ENCODE assay signal across 19 cellular contexts in genomic region chr12:56164345-56164729, GRCh38. TPM values are rescaled to one million over a fixed set of nuclear protein-coding genes. Genes with fewer than 3 reads are reported as not detected.
DNase-seq lines count a peak whose midpoint lies in the region; ATAC-seq and TF ChIP-seq lines count a peak whose summit lies in the region.
"Had no signal": no experiment of that assay in that cellular context is flagged by ENCODE, and none has a peak within 500 bp of the region (broad histone marks: within the 10 kb centered on the region; RNA-seq: fewer than 3 reads in every experiment).

No MANE protein-coding gene starts in this region.

- H3K27ac ChIP-seq in CD4-positive, CD25-positive, alpha-beta regulatory T cell (ENCODE audit: insufficient read depth, low read length, poor library complexity, severe bottlenecking): no peak overlapping the region
- H3K27ac ChIP-seq: body of pancreas, thoracic aorta had no signal

- H3K36me3 Mint-ChIP-seq in CD4-positive, CD25-positive, alpha-beta regulatory T cell: peaks cover 39% of the 10 kb centered on the region
- peaks cover 48% of the 10 kb centered on the region for H3K36me3 Mint-ChIP-seq in chondrocyte (ENCODE audit: low read depth)
- H3K36me3 Mint-ChIP-seq in naive thymus-derived CD8-positive, alpha-beta T cell: peaks cover 11 to 85% (median 14%) of the 10 kb centered on the region in 3 donors

- no peak for DNase-seq in CD4-positive, CD25-positive, alpha-beta regulatory T cell
- no peak for DNase-seq in chondrocyte (ENCODE audit: low spot score)
- DNase-seq in naive thymus-derived CD8-positive, alpha-beta T cell: no peak
- DNase-seq in stimulated activated CD8-positive, alpha-beta memory T cell treated with anti-CD3 and anti-CD28 coated beads, Interleukin-4, amount 100 ng/mL, for 48 hours: no peak
- DNase-seq in GOT3 (lab: John Stamatoyannopoulos, UW): no peak
- DNase-seq in SHP77 treated with DMSO at 0.1 percent for 48 hours (lab: John Stamatoyannopoulos, UW): no peak
- DNase-seq: activated effector memory CD4-positive, alpha-beta T cell treated with anti-CD3 and anti-CD28 coated beads, Interleukin-2, amount 50 U/mL, for 16 hours; body of pancreas; hypothalamus; KG1; midbrain; NCI-H1092 treated with DMSO at 0.1 percent for 48 hours; NCI-H526 treated with DMSO at 0.1 percent for 48 hours; stimulated activated CD4-positive, alpha-beta T cell treated with anti-CD3 and anti-CD28 coated beads, Interleukin-4, amount 100 ng/mL, for 24 hours; SW 1271 had no signal

- ATAC-seq in CD4-positive, CD25-positive, alpha-beta regulatory T cell (ENCODE audit: low read depth in 2 of 2): no peak
- no peak for ATAC-seq in naive thymus-derived CD8-positive, alpha-beta T cell
- ATAC-seq in GM21717 (IDR thresholded peaks at IDR 0.05; ENCODE audit: unreplicated experiment): no peak
- ATAC-seq: body of pancreas had no signal

- H3K27ac Mint-ChIP-seq in CD4-positive, CD25-positive, alpha-beta regulatory T cell: peak overlapping the region in 2 of 3 donors; percentile 55 to 77
- peak overlapping the region; percentile 75 for H3K27ac Mint-ChIP-seq in chondrocyte (ENCODE audit: unreplicated experiment)
- H3K27ac Mint-ChIP-seq in naive thymus-derived CD8-positive, alpha-beta T cell: peak overlapping the region in 8 of 10 donors; percentile 18 to 86 (median 50)

- POLR2A ChIA-PET in naive thymus-derived CD8-positive, alpha-beta T cell (lab: Charles Lee): interaction anchor here (0.6 to 13.3 kb wide), 4 partner anchors 25 to 81 kb away, joined by 4 to 163 read pairs (median 5); partner anchors contain the start of genes ESYT1, RNF41 and SMARCC2

- no peaks in the 10 kb centered on the region for H3K27me3 ChIP-seq in CD4-positive, CD25-positive, alpha-beta regulatory T cell (ENCODE audit: control insufficient read depth, insufficient read depth, low read length)
- H3K27me3 ChIP-seq: body of pancreas had no signal

- H3K36me3 ChIP-seq in CD4-positive, CD25-positive, alpha-beta regulatory T cell (ENCODE audit: control insufficient read depth, insufficient read depth, low read length): peaks cover 77% of the 10 kb centered on the region

- no peaks in the 10 kb centered on the region for H3K9me3 Mint-ChIP-seq in CD4-positive, CD25-positive, alpha-beta regulatory T cell
- H3K9me3 Mint-ChIP-seq in chondrocyte (ENCODE audit: low read depth): no peaks in the 10 kb centered on the region
- no peaks in the 10 kb centered on the region for H3K9me3 Mint-ChIP-seq in naive thymus-derived CD8-positive, alpha-beta T cell

- H3K4me3 Mint-ChIP-seq in CD4-positive, CD25-positive, alpha-beta regulatory T cell: no peak overlapping the region
- H3K4me3 Mint-ChIP-seq in chondrocyte (ENCODE audit: unreplicated experiment): no peak overlapping the region
- H3K4me3 Mint-ChIP-seq in naive thymus-derived CD8-positive, alpha-beta T cell: peak overlapping the region in 1 of 10 donors; percentile 24

- H3K9me3 ChIP-seq in CD4-positive, CD25-positive, alpha-beta regulatory T cell (ENCODE audit: control insufficient read depth in 2 of 2, low read length in 2 of 2): no peaks in the 10 kb centered on the region
- H3K9me3 ChIP-seq: body of pancreas, thoracic aorta had no signal

- no peaks in the 10 kb centered on the region for H3K27me3 Mint-ChIP-seq in CD4-positive, CD25-positive, alpha-beta regulatory T cell
- no peaks in the 10 kb centered on the region for H3K27me3 Mint-ChIP-seq in chondrocyte (ENCODE audit: low read depth)
- no peaks in the 10 kb centered on the region for H3K27me3 Mint-ChIP-seq in naive thymus-derived CD8-positive, alpha-beta T cell

- peaks cover 0 to 34% (median 20%) of the 10 kb centered on the region in 4 donors for H3K4me1 Mint-ChIP-seq in CD4-positive, CD25-positive, alpha-beta regulatory T cell
- H3K4me1 Mint-ChIP-seq in chondrocyte (ENCODE audit: low read depth): peaks cover 25% of the 10 kb centered on the region
- peaks cover 19 to 29% (median 28%) of the 10 kb centered on the region in 4 donors for H3K4me1 Mint-ChIP-seq in naive thymus-derived CD8-positive, alpha-beta T cell

- no peak overlapping the region for H3K4me3 ChIP-seq in CD4-positive, CD25-positive, alpha-beta regulatory T cell (ENCODE audit: low read depth, low read length)
- H3K4me3 ChIP-seq: body of pancreas, skin epidermis, thoracic aorta had no signal

- TF ChIP-seq CTCF in chondrocyte (IDR thresholded peaks at IDR 0.05): no peak

- peak; percentile 57 for TF ChIP-seq POLR2A in GM19193 (IDR thresholded peaks at IDR 0.05; ENCODE audit: extremely low read depth, insufficient read depth, insufficient read length)

- peaks cover 28% of the 10 kb centered on the region for H3K4me1 ChIP-seq in CD4-positive, CD25-positive, alpha-beta regulatory T cell (ENCODE audit: control insufficient read depth, insufficient read depth, low read length, poor library complexity, severe bottlenecking)

RNA-seq across cellular contexts. Expression of gene MYL6, which starts 6.2 kb away (rescaled TPM):
- 933 TPM for total RNA-seq in CD4-positive, CD25-positive, alpha-beta regulatory T cell
- polyA plus RNA-seq in CD4-positive, CD25-positive, alpha-beta regulatory T cell: 1,000 to 10,000 TPM; 2,559 to 3,471 (median 2,992) TPM
- 1,367 to 2,282 TPM (median 2,236 TPM) in 3 replicates for total RNA-seq in chondrocyte
- total RNA-seq in naive thymus-derived CD8-positive, alpha-beta T cell: 100 to 1,000 TPM; 421 to 448 TPM
- polyA plus RNA-seq in naive thymus-derived CD8-positive, alpha-beta T cell: 1,000 to 10,000 TPM; 1,813 to 2,533 (median 2,044) TPM

RNA-seq across cellular contexts. Expression of gene MYL6B, which starts 11.9 kb away (rescaled TPM):
- total RNA-seq in CD4-positive, CD25-positive, alpha-beta regulatory T cell: 8.8 TPM
- 10 to 100 TPM in 3 of 4 donors, 1 to 10 TPM in 1; 9.9 to 18.4 (median 11.3) TPM for polyA plus RNA-seq in CD4-positive, CD25-positive, alpha-beta regulatory T cell
- total RNA-seq in chondrocyte: 70.5 to 79.7 TPM (median 75.2 TPM) in 3 replicates
- total RNA-seq in naive thymus-derived CD8-positive, alpha-beta T cell: 1 to 10 TPM; 3.5 to 5.9 TPM
- 1 to 10 TPM; 3.4 to 4.0 (median 3.8) TPM for polyA plus RNA-seq in naive thymus-derived CD8-positive, alpha-beta T cell

RNA-seq across cellular contexts. Expression of gene SMARCC2, which starts 24.9 kb away (rescaled TPM):
- 153 TPM for total RNA-seq in CD4-positive, CD25-positive, alpha-beta regulatory T cell
- polyA plus RNA-seq in CD4-positive, CD25-positive, alpha-beta regulatory T cell: 10 to 100 TPM; 46.3 to 64.1 (median 54.1) TPM
- 50.4 to 96.7 TPM (median 57.4 TPM) in 3 replicates for total RNA-seq in chondrocyte
- total RNA-seq in naive thymus-derived CD8-positive, alpha-beta T cell: 100 to 1,000 TPM; 189 to 197 TPM
- polyA plus RNA-seq in naive thymus-derived CD8-positive, alpha-beta T cell: 10 to 100 TPM; 46.3 to 70.4 (median 54.1) TPM

RNA-seq across cellular contexts. Expression of gene ESYT1, which starts 36.3 kb away (rescaled TPM):
- total RNA-seq in CD4-positive, CD25-positive, alpha-beta regulatory T cell: 190 TPM
- 100 to 1,000 TPM; 249 to 395 (median 333) TPM for polyA plus RNA-seq in CD4-positive, CD25-positive, alpha-beta regulatory T cell
- 127 to 155 TPM (median 144 TPM) in 3 replicates for total RNA-seq in chondrocyte
- total RNA-seq in naive thymus-derived CD8-positive, alpha-beta T cell: 100 to 1,000 TPM; 257 to 270 TPM
- polyA plus RNA-seq in naive thymus-derived CD8-positive, alpha-beta T cell: 100 to 1,000 TPM; 354 to 433 (median 357) TPM

RNA-seq across cellular contexts. Expression of gene ZC3H10, which starts 46.3 kb away (rescaled TPM):
- 11.0 TPM for total RNA-seq in CD4-positive, CD25-positive, alpha-beta regulatory T cell
- 1 to 10 TPM; 1.7 to 3.7 (median 2.9) TPM for polyA plus RNA-seq in CD4-positive, CD25-positive, alpha-beta regulatory T cell
- 5.0 to 11.2 TPM (median 8.0 TPM) in 3 replicates for total RNA-seq in chondrocyte
- total RNA-seq in naive thymus-derived CD8-positive, alpha-beta T cell: 10 to 100 TPM; 15.1 to 15.9 TPM
- polyA plus RNA-seq in naive thymus-derived CD8-positive, alpha-beta T cell: 1 to 10 TPM; 1.3 to 2.5 (median 1.8) TPM
